1 cellular context compared by ENCODE assay signal in the genomic region with DNA sequence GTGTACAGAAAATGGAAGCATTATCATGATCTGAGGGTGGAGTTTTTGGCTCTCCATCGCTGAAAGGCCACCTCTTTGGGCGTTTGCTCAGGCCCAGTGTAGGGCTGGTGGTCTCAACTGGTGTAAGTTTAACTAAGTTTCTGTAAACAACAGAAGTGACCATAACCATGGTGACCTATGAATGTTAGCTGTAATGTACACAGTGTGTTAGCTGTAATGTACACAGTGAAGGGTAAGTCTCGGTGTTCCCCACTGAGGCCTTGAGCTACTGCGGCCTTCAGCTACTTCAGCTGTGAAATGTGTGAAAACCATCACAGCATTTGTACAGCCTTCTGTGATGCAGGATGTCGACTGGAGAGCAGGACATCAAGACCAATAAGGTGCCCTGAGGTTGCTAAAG.
TF ChIP-seq lines count a peak whose summit lies in the region.

No MANE protein-coding gene starts in this region.

TF ChIP-seq in HepG2, 621 proteins besides CTCF, POLR2A, EP300 and RAD21 (continued from another document and continues in another):
- TF ChIP-seq NFIC (IDR thresholded peaks at IDR 0.05; ENCODE audit: low read length) (no peak), ZNF263 (CRISPR knock-in tag; IDR thresholded peaks at IDR 0.05) (0 out of 2 replicates have a peak, but pooled peaks have one; percentile 58), NR2F1 (CRISPR knock-in tag; IDR thresholded peaks at IDR 0.05) (peak in 1 of 2 experiments; percentile 51; a peak in 1 of 4 replicates), BRCA1 (CRISPR knock-in tag; IDR thresholded peaks at IDR 0.05) (0 out of 2 replicates have a peak, but pooled peaks have one; percentile 59), ZNF747 (CRISPR knock-in tag; IDR thresholded peaks at IDR 0.05; ENCODE audit: borderline replicate concordance) (no peak), BCL6 (CRISPR knock-in tag; IDR thresholded peaks at IDR 0.05) (no peak), CBFB (CRISPR knock-in tag; IDR thresholded peaks at IDR 0.05) (no peak), SAP130 (CRISPR knock-in tag; IDR thresholded peaks at IDR 0.05; ENCODE audit: low read depth) (peak; percentile 36; the same call in 1 of the 2 replicates), ATF4 (CRISPR knock-in tag; IDR thresholded peaks at IDR 0.05) (0 out of 4 replicates have a peak, but pooled peaks of 1 of the 2 experiments have one; percentile 33), SMAD1 (CRISPR knock-in tag; IDR thresholded peaks at IDR 0.05; ENCODE audit: borderline replicate concordance, low read depth) (no peak), RXRA (CRISPR knock-in tag; IDR thresholded peaks at IDR 0.05) (no peak; the same call in 1 of the 2 replicates), TFAP4 (IDR thresholded peaks at IDR 0.05; ENCODE audit: borderline replicate concordance, low read depth) (peak; percentile 56; the same call in 1 of the 2 replicates), NCOA2 (CRISPR knock-in tag; IDR thresholded peaks at IDR 0.05) (peak; percentile 35; the same call in 1 of the 2 replicates), PITX1 (CRISPR knock-in tag; IDR thresholded peaks at IDR 0.05) (peak; percentile 84), ZNF790 (CRISPR knock-in tag; IDR thresholded peaks at IDR 0.05; ENCODE audit: borderline replicate concordance) (no peak), MED13 (CRISPR knock-in tag; IDR thresholded peaks at IDR 0.05) (0 out of 2 replicates have a peak, but pooled peaks have one; percentile 44), HNRNPL (IDR thresholded peaks at IDR 0.05; ENCODE audit: low read depth, low read length) (no peak), DPF2 (CRISPR knock-in tag; IDR thresholded peaks at IDR 0.05; ENCODE audit: borderline replicate concordance, low read depth) (peak; percentile 77), ADNP (CRISPR knock-in tag; IDR thresholded peaks at IDR 0.05) (peak; percentile 52; the same call in 1 of the 2 replicates), PHB2 (IDR thresholded peaks at IDR 0.05; ENCODE audit: partially characterized antibody) (no peak), GABPB1 (CRISPR knock-in tag; IDR thresholded peaks at IDR 0.05) (no peak), RXRB (CRISPR knock-in tag; IDR thresholded peaks at IDR 0.05; ENCODE audit: borderline replicate concordance) (peak; percentile 46; the same call in 1 of the 2 replicates), ERF (CRISPR knock-in tag; IDR thresholded peaks at IDR 0.05) (peak; percentile 70; the same call in 1 of the 2 replicates), SIX4 (CRISPR knock-in tag; IDR thresholded peaks at IDR 0.05) (no peak), ISL2 (CRISPR knock-in tag; IDR thresholded peaks at IDR 0.05) (peak; percentile 76), ZFP62 (CRISPR knock-in tag; IDR thresholded peaks at IDR 0.05) (no peak), NONO (IDR thresholded peaks at IDR 0.05) (no peak), NONO (CRISPR knock-in tag; conservative IDR thresholded peaks at IDR 0.05) (peak; percentile 81), FOXA3 (CRISPR knock-in tag; IDR thresholded peaks at IDR 0.05) (peak; percentile 98), HIVEP1 (CRISPR knock-in tag; IDR thresholded peaks at IDR 0.05) (no peak), TP53 (CRISPR knock-in tag; conservative IDR thresholded peaks at IDR 0.05) (0 out of 2 replicates have a peak, but pooled peaks have one; percentile 35), RBM39 (IDR thresholded peaks at IDR 0.05; ENCODE audit: low read depth, low read length, poor library complexity, severe bottlenecking) (no peak), ARHGAP35 (CRISPR knock-in tag; IDR thresholded peaks at IDR 0.05; ENCODE audit: borderline replicate concordance) (no peak), MYNN (CRISPR knock-in tag; IDR thresholded peaks at IDR 0.05; ENCODE audit: low read depth) (no peak), RARA (CRISPR knock-in tag; IDR thresholded peaks at IDR 0.05) (peak; percentile 85), GATAD2A (CRISPR knock-in tag; IDR thresholded peaks at IDR 0.05) (peak; percentile 80), ZBTB3 (CRISPR knock-in tag; IDR thresholded peaks at IDR 0.05; ENCODE audit: borderline replicate concordance, low read depth) (no peak), ZNF362 (CRISPR knock-in tag; IDR thresholded peaks at IDR 0.05; ENCODE audit: borderline replicate concordance) (no peak), PHF20 (CRISPR knock-in tag; IDR thresholded peaks at IDR 0.05) (no peak), ZNF382 (CRISPR knock-in tag; IDR thresholded peaks at IDR 0.05; ENCODE audit: borderline replicate concordance) (no peak), NR2F6 (IDR thresholded peaks at IDR 0.05) (peak; percentile 60), NR2F6 (CRISPR knock-in tag; IDR thresholded peaks at IDR 0.05) (peak; percentile 54; the same call in 1 of the 2 replicates), RNF219 (CRISPR knock-in tag; IDR thresholded peaks at IDR 0.05) (no peak), SNAI1 (CRISPR knock-in tag; IDR thresholded peaks at IDR 0.05; ENCODE audit: borderline replicate concordance) (no peak), ZFP36 (IDR thresholded peaks at IDR 0.05; ENCODE audit: borderline replicate concordance, low read depth, low read length, partially characterized antibody) (peak; percentile 53), ATF1 (CRISPR knock-in tag; IDR thresholded peaks at IDR 0.05) (no peak), ZNF713 (CRISPR knock-in tag; IDR thresholded peaks at IDR 0.05) (no peak), MEIS1 (CRISPR knock-in tag; IDR thresholded peaks at IDR 0.05; ENCODE audit: borderline replicate concordance) (no peak), NAIF1 (CRISPR knock-in tag; IDR thresholded peaks at IDR 0.05; ENCODE audit: borderline replicate concordance) (no peak), FOXP1 (IDR thresholded peaks at IDR 0.05) (no peak), FOXP1 (CRISPR knock-in tag; IDR thresholded peaks at IDR 0.05) (peak; percentile 86), MLX (CRISPR knock-in tag; IDR thresholded peaks at IDR 0.05) (no peak)
- TF ChIP-seq, protein P1, sequence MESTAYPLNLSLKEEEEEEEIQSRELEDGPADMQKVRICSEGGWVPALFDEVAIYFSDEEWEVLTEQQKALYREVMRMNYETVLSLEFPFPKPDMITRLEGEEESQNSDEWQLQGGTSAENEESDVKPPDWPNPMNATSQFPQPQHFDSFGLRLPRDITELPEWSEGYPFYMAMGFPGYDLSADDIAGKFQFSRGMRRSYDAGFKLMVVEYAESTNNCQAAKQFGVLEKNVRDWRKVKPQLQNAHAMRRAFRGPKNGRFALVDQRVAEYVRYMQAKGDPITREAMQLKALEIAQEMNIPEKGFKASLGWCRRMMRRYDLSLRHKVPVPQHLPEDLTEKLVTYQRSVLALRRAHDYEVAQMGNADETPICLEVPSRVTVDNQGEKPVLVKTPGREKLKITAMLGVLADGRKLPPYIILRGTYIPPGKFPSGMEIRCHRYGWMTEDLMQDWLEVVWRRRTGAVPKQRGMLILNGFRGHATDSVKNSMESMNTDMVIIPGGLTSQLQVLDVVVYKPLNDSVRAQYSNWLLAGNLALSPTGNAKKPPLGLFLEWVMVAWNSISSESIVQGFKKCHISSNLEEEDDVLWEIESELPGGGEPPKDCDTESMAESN (CRISPR knock-in tag; conservative IDR thresholded peaks at IDR 0.05) = 0 out of 2 replicates have a peak, but pooled peaks have one; percentile 38
- TF ChIP-seq, protein P2, sequence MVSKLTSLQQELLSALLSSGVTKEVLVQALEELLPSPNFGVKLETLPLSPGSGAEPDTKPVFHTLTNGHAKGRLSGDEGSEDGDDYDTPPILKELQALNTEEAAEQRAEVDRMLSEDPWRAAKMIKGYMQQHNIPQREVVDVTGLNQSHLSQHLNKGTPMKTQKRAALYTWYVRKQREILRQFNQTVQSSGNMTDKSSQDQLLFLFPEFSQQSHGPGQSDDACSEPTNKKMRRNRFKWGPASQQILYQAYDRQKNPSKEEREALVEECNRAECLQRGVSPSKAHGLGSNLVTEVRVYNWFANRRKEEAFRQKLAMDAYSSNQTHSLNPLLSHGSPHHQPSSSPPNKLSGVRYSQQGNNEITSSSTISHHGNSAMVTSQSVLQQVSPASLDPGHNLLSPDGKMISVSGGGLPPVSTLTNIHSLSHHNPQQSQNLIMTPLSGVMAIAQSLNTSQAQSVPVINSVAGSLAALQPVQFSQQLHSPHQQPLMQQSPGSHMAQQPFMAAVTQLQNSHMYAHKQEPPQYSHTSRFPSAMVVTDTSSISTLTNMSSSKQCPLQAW (CRISPR knock-in tag; IDR thresholded peaks at IDR 0.05) = peak; percentile 46; the same call in 1 of the 2 replicates
- TF ChIP-seq, protein P3, sequence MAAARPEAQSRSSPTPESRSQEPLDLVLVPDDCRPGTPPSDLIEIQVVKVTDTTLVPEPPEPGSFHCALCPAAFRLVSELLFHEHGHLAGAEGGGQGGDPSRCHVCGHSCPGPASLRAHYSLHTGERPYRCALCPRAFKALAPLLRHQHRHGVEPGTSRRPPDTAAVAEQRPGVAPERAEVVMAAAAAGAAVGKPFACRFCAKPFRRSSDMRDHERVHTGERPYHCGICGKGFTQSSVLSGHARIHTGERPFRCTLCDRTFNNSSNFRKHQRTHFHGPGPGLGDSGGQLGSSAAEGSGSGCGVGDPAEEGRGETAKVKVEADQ (CRISPR knock-in tag; IDR thresholded peaks at IDR 0.05; ENCODE audit: borderline replicate concordance) = no peak
- TF ChIP-seq, protein P4, sequence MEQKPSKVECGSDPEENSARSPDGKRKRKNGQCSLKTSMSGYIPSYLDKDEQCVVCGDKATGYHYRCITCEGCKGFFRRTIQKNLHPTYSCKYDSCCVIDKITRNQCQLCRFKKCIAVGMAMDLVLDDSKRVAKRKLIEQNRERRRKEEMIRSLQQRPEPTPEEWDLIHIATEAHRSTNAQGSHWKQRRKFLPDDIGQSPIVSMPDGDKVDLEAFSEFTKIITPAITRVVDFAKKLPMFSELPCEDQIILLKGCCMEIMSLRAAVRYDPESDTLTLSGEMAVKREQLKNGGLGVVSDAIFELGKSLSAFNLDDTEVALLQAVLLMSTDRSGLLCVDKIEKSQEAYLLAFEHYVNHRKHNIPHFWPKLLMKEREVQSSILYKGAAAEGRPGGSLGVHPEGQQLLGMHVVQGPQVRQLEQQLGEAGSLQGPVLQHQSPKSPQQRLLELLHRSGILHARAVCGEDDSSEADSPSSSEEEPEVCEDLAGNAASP (CRISPR knock-in tag; IDR thresholded peaks at IDR 0.05; ENCODE audit: borderline replicate concordance) = 0 out of 2 replicates have a peak, but pooled peaks have one; percentile 44
- TF ChIP-seq, protein P5, sequence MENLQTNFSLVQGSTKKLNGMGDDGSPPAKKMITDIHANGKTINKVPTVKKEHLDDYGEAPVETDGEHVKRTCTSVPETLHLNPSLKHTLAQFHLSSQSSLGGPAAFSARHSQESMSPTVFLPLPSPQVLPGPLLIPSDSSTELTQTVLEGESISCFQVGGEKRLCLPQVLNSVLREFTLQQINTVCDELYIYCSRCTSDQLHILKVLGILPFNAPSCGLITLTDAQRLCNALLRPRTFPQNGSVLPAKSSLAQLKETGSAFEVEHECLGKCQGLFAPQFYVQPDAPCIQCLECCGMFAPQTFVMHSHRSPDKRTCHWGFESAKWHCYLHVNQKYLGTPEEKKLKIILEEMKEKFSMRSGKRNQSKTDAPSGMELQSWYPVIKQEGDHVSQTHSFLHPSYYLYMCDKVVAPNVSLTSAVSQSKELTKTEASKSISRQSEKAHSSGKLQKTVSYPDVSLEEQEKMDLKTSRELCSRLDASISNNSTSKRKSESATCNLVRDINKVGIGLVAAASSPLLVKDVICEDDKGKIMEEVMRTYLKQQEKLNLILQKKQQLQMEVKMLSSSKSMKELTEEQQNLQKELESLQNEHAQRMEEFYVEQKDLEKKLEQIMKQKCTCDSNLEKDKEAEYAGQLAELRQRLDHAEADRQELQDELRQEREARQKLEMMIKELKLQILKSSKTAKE (CRISPR knock-in tag; IDR thresholded peaks at IDR 0.05; ENCODE audit: borderline replicate concordance) = 0 out of 2 replicates have a peak, but pooled peaks have one; percentile 40
